ENCODE assay signal across 1 cellular context in the genomic region with DNA sequence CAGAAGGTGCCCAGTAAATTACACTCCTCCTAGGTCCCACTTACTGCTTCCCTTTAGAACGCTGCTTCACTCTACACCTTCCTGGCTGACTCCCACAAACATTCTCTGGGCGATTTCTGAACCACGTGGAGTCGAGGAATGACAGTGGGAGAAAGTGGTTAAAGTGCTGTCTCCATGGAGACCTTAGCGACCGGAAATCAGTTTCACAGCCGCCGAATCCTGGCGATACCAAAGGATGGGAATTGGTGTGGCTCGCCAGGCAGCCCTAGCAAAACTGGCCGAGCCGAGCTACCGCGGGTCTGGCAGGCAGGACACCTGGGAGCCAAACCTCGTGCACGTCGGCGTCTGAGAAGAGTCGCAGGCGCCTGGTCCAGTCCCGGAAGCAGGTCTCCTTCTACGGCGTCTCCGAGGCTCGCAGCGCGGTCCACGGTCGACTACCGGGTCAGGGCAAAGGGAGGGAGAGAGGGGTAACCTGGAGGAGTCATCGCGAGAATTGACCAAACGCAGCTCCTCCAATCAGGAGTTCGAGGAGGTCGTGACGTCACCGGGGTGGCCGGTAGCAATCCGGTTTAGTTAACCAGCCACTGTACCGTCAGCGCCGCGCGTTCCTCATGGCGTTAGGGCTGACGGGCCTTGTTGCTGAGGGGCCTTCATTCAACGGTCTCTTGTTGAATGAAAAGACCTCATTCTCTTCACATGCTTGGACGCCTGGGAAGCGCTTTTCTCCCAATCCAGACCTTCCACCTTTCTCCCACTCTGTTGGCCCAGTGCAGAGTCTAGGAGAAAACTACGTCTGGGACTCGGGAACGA.
TF ChIP-seq lines count a peak whose summit lies in the region.

Gene THADA (minus strand): TSS at position 436 of the 810 bp plus-strand sequence. CDS start 3,646 bp downstream, outside the sequence.

TF ChIP-seq in HepG2, 621 proteins besides CTCF, POLR2A, EP300 and RAD21 (continued from another document):
- TF ChIP-seq, protein P1, sequence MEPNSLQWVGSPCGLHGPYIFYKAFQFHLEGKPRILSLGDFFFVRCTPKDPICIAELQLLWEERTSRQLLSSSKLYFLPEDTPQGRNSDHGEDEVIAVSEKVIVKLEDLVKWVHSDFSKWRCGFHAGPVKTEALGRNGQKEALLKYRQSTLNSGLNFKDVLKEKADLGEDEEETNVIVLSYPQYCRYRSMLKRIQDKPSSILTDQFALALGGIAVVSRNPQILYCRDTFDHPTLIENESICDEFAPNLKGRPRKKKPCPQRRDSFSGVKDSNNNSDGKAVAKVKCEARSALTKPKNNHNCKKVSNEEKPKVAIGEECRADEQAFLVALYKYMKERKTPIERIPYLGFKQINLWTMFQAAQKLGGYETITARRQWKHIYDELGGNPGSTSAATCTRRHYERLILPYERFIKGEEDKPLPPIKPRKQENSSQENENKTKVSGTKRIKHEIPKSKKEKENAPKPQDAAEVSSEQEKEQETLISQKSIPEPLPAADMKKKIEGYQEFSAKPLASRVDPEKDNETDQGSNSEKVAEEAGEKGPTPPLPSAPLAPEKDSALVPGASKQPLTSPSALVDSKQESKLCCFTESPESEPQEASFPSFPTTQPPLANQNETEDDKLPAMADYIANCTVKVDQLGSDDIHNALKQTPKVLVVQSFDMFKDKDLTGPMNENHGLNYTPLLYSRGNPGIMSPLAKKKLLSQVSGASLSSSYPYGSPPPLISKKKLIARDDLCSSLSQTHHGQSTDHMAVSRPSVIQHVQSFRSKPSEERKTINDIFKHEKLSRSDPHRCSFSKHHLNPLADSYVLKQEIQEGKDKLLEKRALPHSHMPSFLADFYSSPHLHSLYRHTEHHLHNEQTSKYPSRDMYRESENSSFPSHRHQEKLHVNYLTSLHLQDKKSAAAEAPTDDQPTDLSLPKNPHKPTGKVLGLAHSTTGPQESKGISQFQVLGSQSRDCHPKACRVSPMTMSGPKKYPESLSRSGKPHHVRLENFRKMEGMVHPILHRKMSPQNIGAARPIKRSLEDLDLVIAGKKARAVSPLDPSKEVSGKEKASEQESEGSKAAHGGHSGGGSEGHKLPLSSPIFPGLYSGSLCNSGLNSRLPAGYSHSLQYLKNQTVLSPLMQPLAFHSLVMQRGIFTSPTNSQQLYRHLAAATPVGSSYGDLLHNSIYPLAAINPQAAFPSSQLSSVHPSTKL (CRISPR knock-in tag; IDR thresholded peaks at IDR 0.05) = peak; percentile 79
